ENCODE assay signal across 8 cellular contexts in genomic region chr15:67064607-67065530, GRCh38. TPM values are rescaled to one million over a fixed set of nuclear protein-coding genes. Genes with fewer than 3 reads are reported as not detected.
DNase-seq lines count a peak whose midpoint lies in the region; ATAC-seq and TF ChIP-seq lines count a peak whose summit lies in the region.

No MANE protein-coding gene starts in this region.

- H3K36me3 ChIP-seq in esophagus (ENCODE audit: control insufficient read depth in 2 of 2, insufficient read depth in 2 of 2, low read length in 1 of 2): no peaks in the 10 kb centered on the region

- 4% methylated on average over 52 to 75 of the region's 75 CpGs for WGBS in esophagus, 2 donors

- H3K4me3 Mint-ChIP-seq in activated CD4-positive, alpha-beta memory T cell treated with anti-CD3 and anti-CD28 coated beads for 36 hours: peak overlapping the region; percentile 63
- H3K4me3 Mint-ChIP-seq in nephron progenitor cell: peak overlapping the region; percentile 79

- DNase-seq in activated gamma-delta T cell treated with Interleukin-2 at 50 U/mL for 16 hours (peak; percentile 40), activated gamma-delta T cell (lab: John Stamatoyannopoulos, UW) (no peak), nephron progenitor cell (no peak), NCI-H2107 (lab: John Stamatoyannopoulos, UW) (no peak)
- DNase-seq in activated CD4-positive, alpha-beta memory T cell treated with anti-CD3 and anti-CD28 coated beads for 36 hours: peak; percentile 51

- ATAC-seq in HG03442 (IDR thresholded peaks at IDR 0.05; ENCODE audit: unreplicated experiment): peak; percentile 29
- ATAC-seq in HG02763 (IDR thresholded peaks at IDR 0.05; ENCODE audit: unreplicated experiment): no peak

- peak overlapping the region; percentile 88 to 91 for H3K27ac ChIP-seq in esophagus (ENCODE audit: low read depth in 2 of 2, low read length in 1 of 2)

- CTCF ChIA-PET in activated CD4-positive, alpha-beta memory T cell treated with anti-CD3 and anti-CD28 coated beads for 36 hours (lab: Charles Lee): interaction anchor here (1.0 to 8.7 kb wide), 2 partner anchors 18 to 22 kb away, joined by 3 to 69 read pairs; no protein-coding TSS in a partner anchor

- intact Hi-C loops in activated CD4-positive, alpha-beta memory T cell treated with anti-CD3 and anti-CD28 coated beads for 36 hours (cut with micrococcal nuclease): loop anchor here (5.0 to 10.0 kb wide), 4 partner anchors 33 to 770 kb away; no protein-coding TSS in a partner anchor

- no peaks in the 10 kb centered on the region for H3K27me3 ChIP-seq in esophagus (ENCODE audit: control insufficient read depth in 1 of 2, insufficient read depth in 2 of 2, low read length in 2 of 2)

- H3K4me3 ChIP-seq in esophagus (ENCODE audit: low read depth in 1 of 2, low read length in 2 of 2): peak overlapping the region; percentile 79 to 89

- peaks cover 2% of the 10 kb centered on the region in 2 donors for H3K4me1 ChIP-seq in esophagus (ENCODE audit: control insufficient read depth in 2 of 2, insufficient read depth in 2 of 2, low read length in 1 of 2)

- H3K27me3 Mint-ChIP-seq in activated CD4-positive, alpha-beta memory T cell treated with anti-CD3 and anti-CD28 coated beads for 36 hours: peaks cover 10% of the 10 kb centered on the region
- H3K27me3 Mint-ChIP-seq in nephron progenitor cell (ENCODE audit: low read depth, poor library complexity): peaks cover 18% of the 10 kb centered on the region

- H3K9me3 ChIP-seq in esophagus (ENCODE audit: control insufficient read depth in 2 of 2, insufficient read depth in 1 of 2, low read depth in 1 of 2, low read length in 1 of 2): no peaks in the 10 kb centered on the region

- POLR2A ChIA-PET in activated CD4-positive, alpha-beta memory T cell treated with anti-CD3 and anti-CD28 coated beads for 36 hours (lab: Charles Lee): interaction anchor here (0.9 to 6.0 kb wide), 8 partner anchors 14 to 110 kb away, joined by 3 to 54 read pairs (median 4); no protein-coding TSS in a partner anchor

- TF ChIP-seq CTCF in nephron progenitor cell (IDR thresholded peaks at IDR 0.05): no peak

- H3K4me1 Mint-ChIP-seq in activated CD4-positive, alpha-beta memory T cell treated with anti-CD3 and anti-CD28 coated beads for 36 hours (ENCODE audit: low read depth): peaks cover 35% of the 10 kb centered on the region
- H3K4me1 Mint-ChIP-seq in nephron progenitor cell: peaks cover 48% of the 10 kb centered on the region

- peaks cover 9% of the 10 kb centered on the region for H3K36me3 Mint-ChIP-seq in activated CD4-positive, alpha-beta memory T cell treated with anti-CD3 and anti-CD28 coated beads for 36 hours
- H3K36me3 Mint-ChIP-seq in nephron progenitor cell (ENCODE audit: low read depth): peaks cover 1% of the 10 kb centered on the region

- peak overlapping the region; percentile 15 for H3K27ac Mint-ChIP-seq in activated CD4-positive, alpha-beta memory T cell treated with anti-CD3 and anti-CD28 coated beads for 36 hours
- peak overlapping the region; percentile 52 for H3K27ac Mint-ChIP-seq in nephron progenitor cell

- H3K9me3 Mint-ChIP-seq in activated CD4-positive, alpha-beta memory T cell treated with anti-CD3 and anti-CD28 coated beads for 36 hours: no peaks in the 10 kb centered on the region
- no peaks in the 10 kb centered on the region for H3K9me3 Mint-ChIP-seq in nephron progenitor cell

RNA-seq across cellular contexts. Expression of gene SMAD3, which starts 0.5 kb away (rescaled TPM):
- 10 to 100 TPM; 50.2 to 50.5 TPM for total RNA-seq in activated CD4-positive, alpha-beta memory T cell treated with anti-CD3 and anti-CD28 coated beads for 36 hours
- polyA plus RNA-seq in esophagus: 10 to 100 TPM; 24.8 to 51.5 TPM

Comparison
In these comparisons a context has a peak if more than half of its experiments do, and no peak if none do; other contexts are left out.
1. DNase-seq: peak in activated gamma-delta T cell treated with Interleukin-2 at 50 U/mL for 16 hours (single experiment) and activated CD4-positive, alpha-beta memory T cell treated with anti-CD3 and anti-CD28 coated beads for 36 hours (single experiment); none in activated gamma-delta T cell (single experiment), nephron progenitor cell (single experiment) and NCI-H2107 (single experiment).